1 cellular context compared by ENCODE assay signal in genomic region chr14:68945190-68945584, GRCh38.
TF ChIP-seq lines count a peak whose summit lies in the region.

No MANE protein-coding gene starts in this region.

TF ChIP-seq in SK-N-SH, 30 proteins besides CTCF, POLR2A, EP300 and RAD21 (continued from another document):
- TF ChIP-seq ZBTB33 (IDR thresholded peaks at IDR 0.05; ENCODE audit: borderline replicate concordance, low read depth) (no peak), FOXJ3 (CRISPR knock-in tag; IDR thresholded peaks at IDR 0.05) (no peak)
